1 cellular context compared by ENCODE assay signal in genomic region chr19:4414800-4415251, GRCh38.
TF ChIP-seq lines count a peak whose summit lies in the region.

No MANE protein-coding gene starts in this region.

TF ChIP-seq in HepG2, 621 proteins besides CTCF, POLR2A, EP300 and RAD21:
- TF ChIP-seq POLR2AphosphoS2 (IDR thresholded peaks at IDR 0.05; ENCODE audit: low read depth, low read length) (no peak), ZBTB33 (CRISPR knock-in tag; IDR thresholded peaks at IDR 0.05) (peak; percentile 17; the same call in 1 of the 2 replicates), CENPX (CRISPR knock-in tag; IDR thresholded peaks at IDR 0.05) (no peak), ZBTB3 (CRISPR knock-in tag; IDR thresholded peaks at IDR 0.05; ENCODE audit: borderline replicate concordance, low read depth) (no peak), SKIL (CRISPR knock-in tag; IDR thresholded peaks at IDR 0.05; ENCODE audit: borderline replicate concordance) (no peak)
TF ChIP-seq in HepG2: peak in this region for 1.
